Comparison of ENCODE assay signal across 8 cellular contexts in the genomic region with DNA sequence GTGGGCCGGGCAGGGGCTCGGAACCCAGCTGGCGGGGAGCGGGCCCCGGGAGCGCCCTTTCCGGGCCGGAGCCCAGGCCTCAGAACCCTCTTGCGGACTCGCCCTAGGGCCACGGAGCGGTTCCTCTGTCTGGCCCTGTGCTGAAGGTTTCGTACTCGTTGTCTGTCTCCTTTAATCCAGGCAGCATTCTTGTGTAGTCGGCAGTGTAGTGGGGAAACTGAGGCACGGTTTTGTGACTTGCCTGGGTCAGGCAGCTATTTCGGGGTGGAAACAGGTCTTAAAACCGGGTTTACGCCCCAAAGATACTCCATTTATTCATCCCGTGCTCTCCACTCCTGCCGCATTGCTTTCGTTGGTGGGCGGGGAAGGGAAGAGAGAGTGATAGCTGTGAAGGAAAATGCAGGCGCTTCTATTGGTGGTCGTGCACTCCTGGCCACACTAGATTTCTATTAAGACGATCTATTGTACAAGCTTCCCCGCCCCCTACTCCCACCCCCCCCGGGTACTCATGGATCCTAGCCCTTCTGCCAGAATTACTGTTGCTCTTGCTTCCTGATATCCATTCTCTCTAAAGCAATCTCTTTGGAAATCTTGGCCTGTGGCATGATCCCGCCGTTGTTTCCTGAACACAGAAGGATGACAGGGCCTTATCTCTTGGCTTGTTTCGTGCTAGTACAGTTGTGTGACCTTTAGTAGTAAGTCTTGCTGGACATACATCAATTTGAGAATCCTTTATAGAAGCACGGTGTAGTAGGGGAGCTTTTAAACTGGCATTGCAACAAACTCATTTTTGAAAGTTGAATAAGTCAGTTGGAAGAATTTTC. TPM values are rescaled to one million over a fixed set of nuclear protein-coding genes. Genes with fewer than 3 reads are reported as not detected.
DNase-seq lines count a peak whose midpoint lies in the region; ATAC-seq and TF ChIP-seq lines count a peak whose summit lies in the region.

No MANE protein-coding gene starts in this region.

- H3K36me3 Mint-ChIP-seq in nephron (ENCODE audit: low read depth): peaks cover 10% of the 10 kb centered on the region

- H3K9me3 Mint-ChIP-seq in nephron: no peaks in the 10 kb centered on the region

- H3K4me3 Mint-ChIP-seq in nephron: peak overlapping the region; percentile 94 to 98 (median 98)

- peak; percentile 1 for ATAC-seq in GM19023 (IDR thresholded peaks at IDR 0.05; ENCODE audit: unreplicated experiment)
- ATAC-seq in GM21786 (IDR thresholded peaks at IDR 0.05; ENCODE audit: unreplicated experiment): no peak

- H3K9me3 ChIP-seq in WERI-Rb-1 (ENCODE audit: severe bottlenecking): no peaks in the 10 kb centered on the region
- H3K9me3 ChIP-seq in esophagus muscularis mucosa: no peaks in the 10 kb centered on the region

- peaks cover 25 to 63% (median 60%) of the 10 kb centered on the region in 4 donors for H3K4me1 ChIP-seq in esophagus muscularis mucosa

- CTCF ChIA-PET in BJ (lab: Yijun Ruan, JAX): interaction anchor here (1.2 to 2.1 kb wide), 4 partner anchors 14 to 125 kb away, joined by 3 to 6 read pairs (median 5); no protein-coding TSS in a partner anchor

- no peaks in the 10 kb centered on the region for H3K27me3 ChIP-seq in BJ (ENCODE audit: control insufficient read depth, insufficient read depth, low read length)
- H3K27me3 ChIP-seq in WERI-Rb-1 (ENCODE audit: insufficient read depth, low read depth, severe bottlenecking): no peaks in the 10 kb centered on the region
- no peaks in the 10 kb centered on the region for H3K27me3 ChIP-seq in esophagus muscularis mucosa

- peaks cover 26% of the 10 kb centered on the region for H3K4me1 Mint-ChIP-seq in nephron

- peaks cover 3% of the 10 kb centered on the region for H3K27me3 Mint-ChIP-seq in nephron (ENCODE audit: low read depth)

- H3K27ac Mint-ChIP-seq in nephron: peak overlapping the region; percentile 94 to 98 (median 96)

- H3K36me3 ChIP-seq in BJ (ENCODE audit: control insufficient read depth, insufficient read depth, low read length) (peaks cover 1% of the 10 kb centered on the region; the same call in 1 of the 2 replicates), WERI-Rb-1 (peaks cover 66% of the 10 kb centered on the region), esophagus muscularis mucosa (no peaks in the 10 kb centered on the region)

- TF ChIP-seq CTCF in BJ (IDR thresholded peaks at IDR 0.05; ENCODE audit: insufficient read depth, low read depth, low read length): no peak
- no peak for TF ChIP-seq CTCF in NB4 (IDR thresholded peaks at IDR 0.05; ENCODE audit: low read depth, low read length)
- TF ChIP-seq CTCF in WERI-Rb-1 (IDR thresholded peaks at IDR 0.05; ENCODE audit: low read depth, low read length): no peak
- no peak for TF ChIP-seq CTCF in esophagus muscularis mucosa (IDR thresholded peaks at IDR 0.05)
- no peak for TF ChIP-seq CTCF in nephron (IDR thresholded peaks at IDR 0.05; ENCODE audit: unreplicated experiment in 3 of 3)

- intact Hi-C loops in esophagus muscularis mucosa (cut with DNase I): loop anchor here (5.0 kb wide), 1 partner anchor 51 kb away; the partner anchor contains the start of gene TACO1

- WGBS in esophagus muscularis mucosa: under 1% methylated on average over 18 of the region's 32 CpGs

- TF ChIP-seq POLR2A in NB4 (IDR thresholded peaks at IDR 0.05; ENCODE audit: extremely low read depth, insufficient read length): no peak
- TF ChIP-seq POLR2A in esophagus muscularis mucosa (IDR thresholded peaks at IDR 0.05; ENCODE audit: low read depth): no peak

- H3K4me3 ChIP-seq in BJ (ENCODE audit: low read depth, low read length) (peak overlapping the region; percentile 61), NB4 (ENCODE audit: low read depth, low read length) (peak overlapping the region; percentile 99), WERI-Rb-1 (ENCODE audit: low read depth, low read length) (peak overlapping the region; percentile 94), esophagus muscularis mucosa (peak overlapping the region; percentile 87 to 99 (median 96))

- POLR2A ChIA-PET in BJ (lab: Charles Lee): no interaction called here

- no peak for TF ChIP-seq EP300 in esophagus muscularis mucosa (IDR thresholded peaks at IDR 0.05)

- H3K27ac ChIP-seq in WERI-Rb-1 (peak overlapping the region; percentile 89), esophagus muscularis mucosa (replicated peaks in 1 of 4) (peak overlapping the region; percentile 91 to 95 (median 92))

- DNase-seq in BJ (ENCODE audit: low read depth) (no peak), NB4 (ENCODE audit: low read depth) (peak; percentile 72), WERI-Rb-1 (peak; percentile 70), esophagus muscularis mucosa (ENCODE audit: extremely low spot score) (no peak), cerebellar nuclear complex (lab: John Stamatoyannopoulos, UW) (no peak)

RNA-seq across cellular contexts. Expression of gene DCAF7, which starts 0.8 kb away (rescaled TPM):
- polyA plus RNA-seq in BJ (2011; rRNA removed): 24.8 and 57.4 TPM in 2 replicates
- polyA minus RNA-seq in BJ (2011; rRNA and poly(A)+ RNA removed): 53.4 and 71.2 TPM in 2 replicates
- total RNA-seq in esophagus muscularis mucosa: 10 to 100 TPM; 24.9 to 45.2 (median 34.2) TPM

RNA-seq across cellular contexts. Expression of gene KCNH6, which starts 27.9 kb away (rescaled TPM):
- polyA plus RNA-seq in BJ (2011; rRNA removed): 0.04 and 0.10 TPM in 2 replicates
- 0.36 TPM in 1 of 2 replicates, not detected in the other for polyA minus RNA-seq in BJ (2011; rRNA and poly(A)+ RNA removed)
- total RNA-seq in esophagus muscularis mucosa: not detected

RNA-seq across cellular contexts. Expression of gene TACO1, which starts 49.7 kb away (rescaled TPM):
- 19.5 and 23.5 TPM in 2 replicates for polyA plus RNA-seq in BJ (2011; rRNA removed)
- 9.8 and 14.8 TPM in 2 replicates for polyA minus RNA-seq in BJ (2011; rRNA and poly(A)+ RNA removed)
- 10 to 100 TPM in 3 of 4 donors, 1 to 10 TPM in 1; 9.4 to 35.0 (median 14.8) TPM for total RNA-seq in esophagus muscularis mucosa

Comparison
In these comparisons a context has a peak if more than half of its experiments do, and no peak if none do; other contexts are left out.
1. DNase-seq: peak in NB4 (single experiment) and WERI-Rb-1 (single experiment); none in BJ (single experiment), esophagus muscularis mucosa (single experiment) and cerebellar nuclear complex (0 of 2).
2. Peak in every context shown above with its lines, with median percentiles within 50 percentile points of each other: H3K4me3 ChIP-seq.